Comparison of ENCODE assay signal across 8 cellular contexts in genomic region chr11:73876424-73877300, GRCh38. TPM values are rescaled to one million over a fixed set of nuclear protein-coding genes. Genes with fewer than 3 reads are reported as not detected.
A peak's percentile ranks its signal among the peaks of the same experiment; 100 is the strongest.
DNase-seq lines count a peak whose midpoint lies in the region; ATAC-seq and TF ChIP-seq lines count a peak whose summit lies in the region.

Gene COA4 (minus strand): TSS chr11:73876846. CDS start chr11:73873378, 3,468 bp downstream.
Gene PAAF1 (plus strand): TSS chr11:73876999. CDS start chr11:73877022, 23 bp downstream.

- DNase-seq in ELR (ENCODE audit: low read depth), result peak; percentile 99
- peak; percentile 97 for DNase-seq in H9
- peak; percentile 93 for DNase-seq in MG63
- peak; percentile 99 for DNase-seq in SHP77 treated with DMSO at 0.1 percent for 48 hours (lab: John Stamatoyannopoulos, UW)
- peak; percentile 98 for DNase-seq in activated effector memory CD4-positive, alpha-beta T cell treated with anti-CD3 and anti-CD28 coated beads, Interleukin-2, amount 50 U/mL, for 16 hours
- DNase-seq in fibroblast of the aortic adventitia (ENCODE audit: low read depth), result peak; percentile 94
- DNase-seq in nephron progenitor cell, result peak; percentile 89
- peak; percentile 91 to 95 for DNase-seq in stimulated activated naive CD8-positive, alpha-beta T cell treated with anti-CD3 and anti-CD28 coated beads, Interleukin-15, amount 100 ng/mL, for 72 hours

- H3K36me3 Mint-ChIP-seq in H9 (ENCODE audit: insufficient read depth in 1 of 3, low read depth in 3 of 3), result peaks cover 21 to 50% (median 48%) of the 10 kb centered on the region in 3 experiments; a peak in 6 of 7 replicates
- H3K36me3 Mint-ChIP-seq in nephron progenitor cell (ENCODE audit: low read depth), result peaks cover 39% of the 10 kb centered on the region

- no CpG with 5 or more reads among the region's 57 CpGs for WGBS in H9 (ENCODE audit: extremely low coverage, insufficient read length, low lambda C conversion rate)

- H2AK5ac ChIP-seq in H9 (ENCODE audit: insufficient read length, low read length), result no peak within 1 kb of the TSS

- ATAC-seq in stimulated activated naive CD8-positive, alpha-beta T cell treated with anti-CD3 and anti-CD28 coated beads, Interleukin-15, amount 100 ng/mL, for 72 hours, result peak; percentile 98

- no peak for TF ChIP-seq CTCF in H9 (conservative IDR thresholded peaks at IDR 0.05)
- no peak for TF ChIP-seq CTCF in fibroblast of the aortic adventitia (IDR thresholded peaks at IDR 0.05; ENCODE audit: insufficient read depth, low read length)
- TF ChIP-seq CTCF in nephron progenitor cell (IDR thresholded peaks at IDR 0.05), result no peak

- H3K27me3 ChIP-seq in H9 (ENCODE audit: insufficient read depth, low read length), result no peaks in the 10 kb centered on the region
- H3K27me3 ChIP-seq in MG63, result no peaks in the 10 kb centered on the region

- H4K8ac ChIP-seq in H9 (replicated peaks; ENCODE audit: insufficient read length, low read depth, low read length), result no peak within 1 kb of the TSS

- H3K36me3 ChIP-seq in MG63, result peaks cover 46% of the 10 kb centered on the region

- 0 out of 2 replicates have a peak, but pooled peaks cover 3% of the 10 kb centered on the region for H3K4me1 ChIP-seq in H9 (ENCODE audit: insufficient read depth, low read length)

- peak within 1 kb of the TSS; percentile 4 for H2BK5ac ChIP-seq in H9 (ENCODE audit: insufficient read length, low read length)

- H3K79me1 ChIP-seq in H9 (ENCODE audit: insufficient read depth, low read depth, low read length, poor library complexity, severe bottlenecking), result peaks cover 12% of the 10 kb centered on the region

- H3K27ac ChIP-seq in H9 (ENCODE audit: insufficient read length, low read depth, low read length), result peak within 1 kb of the TSS; percentile 76

- H2BK12ac ChIP-seq in H9 (ENCODE audit: insufficient read length, low read depth, low read length), result no peak within 1 kb of the TSS

- no peak within 1 kb of the TSS for H4K91ac ChIP-seq in H9 (ENCODE audit: insufficient read length, low read depth, low read length)

- no peaks in the 10 kb centered on the region for H4K20me1 ChIP-seq in H9 (ENCODE audit: control insufficient read depth, insufficient read depth, insufficient read length)

- H2BK120ac ChIP-seq in H9 (ENCODE audit: low read depth, low read length, poor library complexity, severe bottlenecking), result no peak within 1 kb of the TSS

- H3K14ac ChIP-seq in H9 (ENCODE audit: insufficient read depth, low read length), result peak within 1 kb of the TSS; percentile 77

- H3K9ac ChIP-seq in H9 (ENCODE audit: extremely low read depth, insufficient read length, low read length), result peak within 1 kb of the TSS; percentile 93

- H3K27ac Mint-ChIP-seq in H9, result peak within 1 kb of the TSS; percentile 99 to 100 (median 100)
- H3K27ac Mint-ChIP-seq in nephron progenitor cell, result peak within 1 kb of the TSS; percentile 100
- peak within 1 kb of the TSS; percentile 98 to 99 for H3K27ac Mint-ChIP-seq in stimulated activated naive CD8-positive, alpha-beta T cell treated with anti-CD3 and anti-CD28 coated beads, Interleukin-15, amount 100 ng/mL, for 72 hours

- no peak within 1 kb of the TSS for H3T11ph ChIP-seq in H9 (ENCODE audit: low read length)

- H3K4ac ChIP-seq in H9 (ENCODE audit: low read depth, low read length), result no peak within 1 kb of the TSS

- peak within 1 kb of the TSS; percentile 99 for H3K4me2 ChIP-seq in H9 (ENCODE audit: insufficient read depth, insufficient read length, low read length)

- peaks cover 9% of the 10 kb centered on the region; the same call in 1 of the 2 replicates for H3K79me2 ChIP-seq in H9 (ENCODE audit: insufficient read depth, low read length)

- H3K9me3 ChIP-seq in H9 (ENCODE audit: control insufficient read depth, low read depth, low read length) (no peaks in the 10 kb centered on the region), MG63 (no peaks in the 10 kb centered on the region)

- peaks cover 11% of the 10 kb centered on the region for H3K23me2 ChIP-seq in H9 (ENCODE audit: insufficient read length, low read depth, low read length, poor library complexity, severe bottlenecking)

- H3K4me1 Mint-ChIP-seq in H9, result peaks cover 18 to 23% of the 10 kb centered on the region in 2 experiments
- H3K4me1 Mint-ChIP-seq in nephron progenitor cell, result peaks cover 31% of the 10 kb centered on the region
- peaks cover 54% of the 10 kb centered on the region for H3K4me1 Mint-ChIP-seq in stimulated activated naive CD8-positive, alpha-beta T cell treated with anti-CD3 and anti-CD28 coated beads, Interleukin-15, amount 100 ng/mL, for 72 hours

- H3K9me3 Mint-ChIP-seq in H9 (no peaks in the 10 kb centered on the region; a peak in 1 of 5 replicates), nephron progenitor cell (no peaks in the 10 kb centered on the region)
- H3K9me3 Mint-ChIP-seq in stimulated activated naive CD8-positive, alpha-beta T cell treated with anti-CD3 and anti-CD28 coated beads, Interleukin-15, amount 100 ng/mL, for 72 hours, result no peaks in the 10 kb centered on the region

- no peak within 1 kb of the TSS for H2BK20ac ChIP-seq in H9 (ENCODE audit: low read depth, low read length, poor library complexity, severe bottlenecking)

- H3K23ac ChIP-seq in H9 (ENCODE audit: insufficient read length, low read depth, low read length), result no peak within 1 kb of the TSS

- peak within 1 kb of the TSS; percentile 84 for H3K4me3 ChIP-seq in MG63
- peak within 1 kb of the TSS; percentile 95 for H3K4me3 ChIP-seq in fibroblast of the aortic adventitia (ENCODE audit: low read depth, low read length)

- peak within 1 kb of the TSS; percentile 93 for H3K18ac ChIP-seq in H9 (ENCODE audit: insufficient read length, low read depth, low read length)

- no peak within 1 kb of the TSS for H2BK15ac ChIP-seq in H9 (ENCODE audit: low read depth, low read length)

- H3K4me3 Mint-ChIP-seq in H9 (peak within 1 kb of the TSS; percentile 86 to 98), nephron progenitor cell (peak within 1 kb of the TSS; percentile 99)
- H3K4me3 Mint-ChIP-seq in stimulated activated naive CD8-positive, alpha-beta T cell treated with anti-CD3 and anti-CD28 coated beads, Interleukin-15, amount 100 ng/mL, for 72 hours, result peak within 1 kb of the TSS; percentile 95 to 97

- peak within 1 kb of the TSS; percentile 5 for H2AFZ ChIP-seq in H9 (ENCODE audit: low read length)

- H3K56ac ChIP-seq in H9 (ENCODE audit: insufficient read length, low read depth, low read length), result peak within 1 kb of the TSS; percentile 45

- H3K27me3 Mint-ChIP-seq in H9 (ENCODE audit: low read depth) (no peaks in the 10 kb centered on the region), nephron progenitor cell (ENCODE audit: low read depth, poor library complexity) (no peaks in the 10 kb centered on the region)
- H3K27me3 Mint-ChIP-seq in stimulated activated naive CD8-positive, alpha-beta T cell treated with anti-CD3 and anti-CD28 coated beads, Interleukin-15, amount 100 ng/mL, for 72 hours, result no peaks in the 10 kb centered on the region

- H4K5ac ChIP-seq in H9 (ENCODE audit: insufficient read length, low read depth, low read length), result peak within 1 kb of the TSS; percentile 37

RNA-seq across cellular contexts. Expression of gene COA4, which starts in this region (rescaled TPM):
- total RNA-seq in H9 (2021), result 115 and 116 TPM in 2 replicates
- 72.3 and 74.8 TPM in 2 replicates for total RNA-seq in MG63 (2014; rRNA removed; shearing (Covaris generic); ENCODE audit: low replicate concordance)
- total RNA-seq in fibroblast of the aortic adventitia (ENCODE audit: low replicate concordance), result 54.2 and 70.8 TPM in 2 replicates

RNA-seq across cellular contexts. Expression of gene PAAF1, which starts in this region (rescaled TPM):
- total RNA-seq in H9 (2021), result 22.5 and 24.3 TPM in 2 replicates
- 9.8 and 12.1 TPM in 2 replicates for total RNA-seq in MG63 (2014; rRNA removed; shearing (Covaris generic); ENCODE audit: low replicate concordance)
- total RNA-seq in fibroblast of the aortic adventitia (ENCODE audit: low replicate concordance), result 9.2 and 11.1 TPM in 2 replicates

Comparison
In these comparisons a context has a peak if more than half of its experiments do, and no peak if none do; other contexts are left out.
1. Peak in every context shown above with its lines: DNase-seq, ATAC-seq, H3K4me3 ChIP-seq and H3K27ac ChIP-seq.